ENCODE assay signal across 1 cellular context in genomic region chr7:149468208-149468607, GRCh38.
TF ChIP-seq lines count a peak whose summit lies in the region.

No MANE protein-coding gene starts in this region.

TF ChIP-seq in GM23338, 12 proteins besides CTCF, POLR2A, EP300 and RAD21 (continued from another document):
- TF ChIP-seq ZNF462 (CRISPR knock-in tag; IDR thresholded peaks at IDR 0.05), result no peak
